Comparison of ENCODE assay signal across 1 cellular context in the genomic region with DNA sequence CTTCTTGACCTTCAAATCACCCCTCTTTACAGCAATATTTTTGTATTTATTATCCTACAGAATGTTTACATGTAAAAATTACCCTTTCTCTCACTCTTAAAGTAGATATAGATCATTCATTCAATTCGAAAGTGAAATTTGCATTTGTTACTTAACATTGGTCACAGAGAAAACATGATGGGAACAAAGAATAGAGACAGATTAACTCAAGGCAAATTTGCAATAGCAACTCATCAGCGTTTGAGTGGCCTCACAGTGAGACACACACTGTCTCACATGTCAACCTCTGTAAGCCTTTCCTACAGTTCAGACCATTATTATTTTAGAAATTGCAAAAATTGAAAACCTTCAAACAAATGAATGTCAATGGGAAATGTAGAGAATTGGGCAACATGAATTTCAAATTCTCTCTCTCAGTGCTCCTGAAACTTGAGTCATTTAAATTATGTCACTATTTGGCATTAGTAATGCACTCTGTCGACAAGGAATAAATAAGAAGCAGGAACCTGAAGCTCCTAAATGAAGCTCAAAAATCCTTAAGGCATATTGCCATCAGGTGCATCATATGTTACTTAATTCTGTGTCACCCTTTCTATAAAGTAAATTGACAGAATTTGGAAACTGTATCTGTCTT.
TF ChIP-seq lines count a peak whose summit lies in the region.

No MANE protein-coding gene starts in this region.

TF ChIP-seq in WTC11, 78 proteins besides CTCF, POLR2A, EP300 and RAD21 (continued from another document):
- TF ChIP-seq, protein P1, sequence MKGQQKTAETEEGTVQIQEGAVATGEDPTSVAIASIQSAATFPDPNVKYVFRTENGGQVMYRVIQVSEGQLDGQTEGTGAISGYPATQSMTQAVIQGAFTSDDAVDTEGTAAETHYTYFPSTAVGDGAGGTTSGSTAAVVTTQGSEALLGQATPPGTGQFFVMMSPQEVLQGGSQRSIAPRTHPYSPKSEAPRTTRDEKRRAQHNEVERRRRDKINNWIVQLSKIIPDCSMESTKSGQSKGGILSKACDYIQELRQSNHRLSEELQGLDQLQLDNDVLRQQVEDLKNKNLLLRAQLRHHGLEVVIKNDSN (CRISPR knock-in tag; IDR thresholded peaks at IDR 0.05) = no peak
- no peak for TF ChIP-seq ZNF416 (CRISPR knock-in tag; IDR thresholded peaks at IDR 0.05)
- TF ChIP-seq, protein P2, sequence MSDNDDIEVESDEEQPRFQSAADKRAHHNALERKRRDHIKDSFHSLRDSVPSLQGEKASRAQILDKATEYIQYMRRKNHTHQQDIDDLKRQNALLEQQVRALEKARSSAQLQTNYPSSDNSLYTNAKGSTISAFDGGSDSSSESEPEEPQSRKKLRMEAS (CRISPR knock-in tag; IDR thresholded peaks at IDR 0.05) = no peak
- TF ChIP-seq ELF4 (CRISPR knock-in tag; IDR thresholded peaks at IDR 0.05; ENCODE audit: low read depth) = no peak
- no peak for TF ChIP-seq NFATC4 (CRISPR knock-in tag; IDR thresholded peaks at IDR 0.05)
- TF ChIP-seq GABPB1 (CRISPR knock-in tag; IDR thresholded peaks at IDR 0.05) = no peak
